ENCODE assay signal across 34 cellular contexts in the genomic region with DNA sequence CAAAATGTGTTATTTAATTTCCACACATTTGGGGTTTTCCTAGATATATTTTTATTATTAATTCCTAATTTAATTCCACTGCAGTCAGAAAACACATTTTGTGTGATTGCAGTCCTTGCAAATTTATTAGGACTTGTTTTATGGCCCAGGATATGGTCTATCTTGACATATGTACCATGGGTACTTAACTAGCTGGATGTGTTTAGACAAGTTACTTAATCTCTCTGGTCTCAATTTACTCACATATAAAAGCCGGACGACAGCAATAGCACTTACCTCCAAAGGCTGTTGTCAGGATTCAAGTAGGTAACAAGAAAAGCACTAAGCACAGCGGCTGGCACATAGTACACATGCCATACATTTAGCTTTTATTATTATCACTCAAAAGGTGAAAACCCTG.
"Had no signal": no experiment of that assay in that cellular context is flagged by ENCODE, and none has a peak within 500 bp of the region (broad histone marks: within the 10 kb centered on the region; RNA-seq: fewer than 3 reads in every experiment).

No MANE protein-coding gene starts in this region.

- H3K4me3 Mint-ChIP-seq: activated B cell treated with CpG ODN at 0.5 μM for 24 hours; activated CD8-positive, alpha-beta T cell treated with anti-CD3 and anti-CD28 coated beads for 36 hours; activated T-cell treated with anti-CD3 and anti-CD28 coated beads, Interleukin-2, amount 50 U/mL, for 72 hours; activated T-helper 17 cell treated with anti-CD3 and anti-CD28 coated beads, Interleukin-2, amount 50 U/mL, for 72 hours; central memory CD8-positive, alpha-beta T cell had no signal

- H3K27me3 ChIP-seq: brain microvascular endothelial cell, Peyer's patch had no signal

- H3K4me1 Mint-ChIP-seq: activated B cell treated with CpG ODN at 0.5 μM for 24 hours; activated T-helper 17 cell treated with anti-CD3 and anti-CD28 coated beads, Interleukin-2, amount 50 U/mL, for 72 hours; central memory CD8-positive, alpha-beta T cell had no signal

- H3K9me3 Mint-ChIP-seq: activated T-cell treated with anti-CD3 and anti-CD28 coated beads, Interleukin-2, amount 50 U/mL, for 72 hours; activated T-helper 17 cell treated with anti-CD3 and anti-CD28 coated beads, Interleukin-2, amount 50 U/mL, for 72 hours had no signal

- H3K27ac Mint-ChIP-seq: activated B cell treated with CpG ODN at 0.5 μM for 24 hours; activated CD8-positive, alpha-beta T cell treated with anti-CD3 and anti-CD28 coated beads for 36 hours; activated T-cell treated with anti-CD3 and anti-CD28 coated beads, Interleukin-2, amount 50 U/mL, for 72 hours; activated T-helper 17 cell treated with anti-CD3 and anti-CD28 coated beads, Interleukin-2, amount 50 U/mL, for 72 hours had no signal

- H3K4me3 ChIP-seq: adrenal gland, Peyer's patch had no signal

- DNase-seq: activated B cell treated with CpG ODN at 0.5 μM for 24 hours; activated CD4-positive, alpha-beta T cell treated with anti-CD3 and anti-CD28 coated beads for 48 hours; activated CD4-positive, alpha-beta T cell treated with anti-CD3 and anti-CD28 coated beads, Interleukin-2, amount 50 U/mL, for 4 hours; activated CD4-positive, CD25-positive, alpha-beta regulatory T cell treated with anti-CD3 and anti-CD28 coated beads, Interleukin-2, amount 50 U/mL, for 72 hours; activated CD8-positive, alpha-beta T cell treated with anti-CD3 and anti-CD28 coated beads for 36 hours; activated effector memory CD4-positive, alpha-beta T cell treated with anti-CD3 and anti-CD28 coated beads, Interleukin-2, amount 50 U/mL, for 16 hours; activated naive CD4-positive, alpha-beta T cell; activated naive CD4-positive, alpha-beta T cell treated with anti-CD3 and anti-CD28 coated beads, Interleukin-2, amount 50 U/mL, for 16 hours; activated T-cell treated with anti-CD3 and anti-CD28 coated beads, Interleukin-2, amount 50 U/mL, for 1 hour; activated T-cell treated with anti-CD3 and anti-CD28 coated beads, Interleukin-2, amount 50 U/mL, for 72 hours; adrenal gland; anterior cingulate cortex; brain microvascular endothelial cell; NCI-H1092 treated with DMSO at 0.1 percent for 48 hours; NCI-H1417; NCI-H146; NCI-H187; NCI-H2029 treated with DMSO at 0.1 percent for 48 hours; NCI-H2107; NCI-H2171; NCI-H510A; NCI-H526; NCI-H748 treated with DMSO at 0.1 percent for 48 hours; NK-92 treated with Interleukin-12 subunit alpha and Interleukin-12 subunit beta, amount 100 ng/mL, for 24 hours; PC-3; Peyer's patch; SIG-M5; T-helper 1 cell; T-helper 2 cell; T-helper 9 cell had no signal

- H3K27me3 Mint-ChIP-seq: activated B cell treated with CpG ODN at 0.5 μM for 24 hours; central memory CD8-positive, alpha-beta T cell had no signal

- H3K36me3 ChIP-seq: adrenal gland, brain microvascular endothelial cell, Peyer's patch had no signal

- H3K27ac ChIP-seq: adrenal gland, brain microvascular endothelial cell, Peyer's patch, RWPE1, VCaP had no signal

- H3K9me3 ChIP-seq: adrenal gland, Peyer's patch had no signal

- H3K4me1 ChIP-seq: adrenal gland had no signal
